ENCODE assay signal across 8 cellular contexts in the genomic region with DNA sequence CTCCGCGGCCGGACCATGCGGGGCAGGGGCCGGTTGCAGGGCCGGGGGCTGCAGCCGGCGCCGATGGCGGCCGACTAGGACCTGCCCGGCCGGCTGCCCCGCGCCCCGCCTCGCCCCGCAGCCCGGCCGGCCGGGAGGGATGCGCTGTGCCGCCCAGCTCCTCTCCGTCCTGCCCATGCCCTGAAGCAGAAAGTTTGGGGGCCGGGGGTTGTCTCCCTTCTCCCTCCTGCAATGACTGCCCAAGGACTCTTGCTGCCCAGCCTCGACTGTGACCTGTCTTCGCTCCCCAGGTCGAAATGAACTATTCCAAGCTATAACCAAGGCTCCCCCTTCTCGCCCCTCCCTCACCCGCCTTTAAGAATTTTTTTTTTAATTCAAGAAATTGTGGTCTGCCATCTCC. TPM values are rescaled to one million over a fixed set of nuclear protein-coding genes. Genes with fewer than 3 reads are reported as not detected.
DNase-seq lines count a peak whose midpoint lies in the region; ATAC-seq, FAIRE-seq and TF ChIP-seq lines count a peak whose summit lies in the region.

No MANE protein-coding gene starts in this region.

- DNase-seq in A549 (ENCODE audit: low read depth in 1 of 2, low spot score in 1 of 2) (peak in 1 of 2 experiments; percentile 41), WTC11 (ENCODE audit: low spot score) (no peak), hepatocyte (ENCODE audit: low spot score) (no peak), foreskin melanocyte (no peak), HuH-7 (ENCODE audit: low spot score) (no peak), kidney tubule cell (ENCODE audit: low spot score) (no peak)

- H3K4me1 ChIP-seq in A549: peaks cover 12% of the 10 kb centered on the region; the same call in 2 of the 3 replicates
- peaks cover 5% of the 10 kb centered on the region for H3K4me1 ChIP-seq in hepatocyte (ENCODE audit: insufficient read depth)

- peaks cover 34% of the 10 kb centered on the region for H3K4me1 Mint-ChIP-seq in WTC11
- peaks cover 46% of the 10 kb centered on the region for H3K4me1 Mint-ChIP-seq in stimulated activated memory B cell treated with anti-CD40 and anti-IgM and Interleukin-4, amounts not matched to agents 10 μg/mL and 1 μg/mL and 100 μg/mL, for 72 hours

- H3K9me3 Mint-ChIP-seq in WTC11: no peaks in the 10 kb centered on the region
- no peaks in the 10 kb centered on the region for H3K9me3 Mint-ChIP-seq in stimulated activated memory B cell treated with anti-CD40 and anti-IgM and Interleukin-4, amounts not matched to agents 10 μg/mL and 1 μg/mL and 100 μg/mL, for 72 hours

- H3K27ac ChIP-seq in A549 (peak overlapping the region; percentile 64 to 88), hepatocyte (no peak overlapping the region)

- H3K4me3 Mint-ChIP-seq in WTC11: peak overlapping the region; percentile 82
- peak overlapping the region; percentile 83 for H3K4me3 Mint-ChIP-seq in stimulated activated memory B cell treated with anti-CD40 and anti-IgM and Interleukin-4, amounts not matched to agents 10 μg/mL and 1 μg/mL and 100 μg/mL, for 72 hours

- H3K27me3 Mint-ChIP-seq in WTC11 (ENCODE audit: low read depth): peaks cover 15% of the 10 kb centered on the region
- H3K27me3 Mint-ChIP-seq in stimulated activated memory B cell treated with anti-CD40 and anti-IgM and Interleukin-4, amounts not matched to agents 10 μg/mL and 1 μg/mL and 100 μg/mL, for 72 hours: no peaks in the 10 kb centered on the region

- H3K4me3 ChIP-seq in A549 (peak overlapping the region; percentile 69), hepatocyte (peak overlapping the region; percentile 57)

- no peaks in the 10 kb centered on the region for H4K20me1 ChIP-seq in hepatocyte (ENCODE audit: insufficient read depth, poor library complexity, severe bottlenecking)

- no peaks in the 10 kb centered on the region for H3K36me3 Mint-ChIP-seq in WTC11
- no peaks in the 10 kb centered on the region for H3K36me3 Mint-ChIP-seq in stimulated activated memory B cell treated with anti-CD40 and anti-IgM and Interleukin-4, amounts not matched to agents 10 μg/mL and 1 μg/mL and 100 μg/mL, for 72 hours

- CTCF ChIA-PET in A549 (lab: Yijun Ruan, JAX) (interaction anchor here (0.6 to 53.3 kb wide), 19 partner anchors 8 to 295 kb away, joined by 3 to 1139 read pairs (median 6); a partner anchor contains a TSS), WTC11 (lab: Charles Lee) (interaction anchor here (0.7 to 5.1 kb wide), 27 partner anchors 9 to 481 kb away, joined by 3 to 166 read pairs (median 5); a partner anchor contains a TSS)

- under 1% methylated on average over 12 of the region's 30 CpGs for WGBS in A549 (ENCODE audit: missing lambda C conversion rate)
- WGBS in hepatocyte (ENCODE audit: low lambda C conversion rate, missing lambda C conversion rate): 4% methylated on average over 4 of the region's 30 CpGs

- H3K27me3 ChIP-seq in hepatocyte: peaks cover 13% of the 10 kb centered on the region

- TF ChIP-seq EP300 in A549 (IDR thresholded peaks at IDR 0.05): no peak

- TF ChIP-seq POLR2A in A549 (IDR thresholded peaks at IDR 0.05; ENCODE audit: low read length): no peak

- POLR2A ChIA-PET in A549 (lab: Yijun Ruan, JAX): interaction anchor here (0.7 to 1.3 kb wide), 5 partner anchors 17 to 106 kb away, joined by 3 to 9 read pairs (median 4); a partner anchor contains a TSS
- POLR2A ChIA-PET in WTC11 (lab: Charles Lee): interaction anchor here (0.5 to 2.8 kb wide), 12 partner anchors 14 to 257 kb away, joined by 3 to 16 read pairs (median 4); a partner anchor contains a TSS

- TF ChIP-seq CTCF in A549 (IDR thresholded peaks at IDR 0.05): no peak
- no peak for TF ChIP-seq CTCF in WTC11 (IDR thresholded peaks at IDR 0.05)
- no peak for TF ChIP-seq CTCF in hepatocyte (IDR thresholded peaks at IDR 0.05; ENCODE audit: poor library complexity)

- no peak for TF ChIP-seq RAD21 in A549 (conservative IDR thresholded peaks at IDR 0.05 in 1 of 2, IDR thresholded peaks at IDR 0.05 in 1 of 2)

- no peaks in the 10 kb centered on the region for H3K9me2 ChIP-seq in hepatocyte (replicated peaks; ENCODE audit: insufficient read depth)

- peak; percentile 52 to 66 for ATAC-seq in A549
- peak; percentile 19 for ATAC-seq in GM21529 (IDR thresholded peaks at IDR 0.05; ENCODE audit: unreplicated experiment)
- peak; percentile 13 for ATAC-seq in WTC11
- peak; percentile 47 for ATAC-seq in stimulated activated memory B cell treated with anti-CD40 and anti-IgM and Interleukin-4, amounts not matched to agents 10 μg/mL and 1 μg/mL and 100 μg/mL, for 72 hours

- H3K36me3 ChIP-seq in hepatocyte (replicated peaks; ENCODE audit: insufficient read depth, low read depth): no peaks in the 10 kb centered on the region

- H3K79me2 ChIP-seq in hepatocyte: no peaks in the 10 kb centered on the region

- H3K9me3 ChIP-seq in A549 (no peaks in the 10 kb centered on the region), hepatocyte (ENCODE audit: low read depth) (no peaks in the 10 kb centered on the region)

- peak overlapping the region; percentile 95 for H3K4me2 ChIP-seq in A549
- peak overlapping the region; percentile 91 for H3K4me2 ChIP-seq in hepatocyte

- H2AFZ ChIP-seq in hepatocyte: peak overlapping the region; percentile 59

- FAIRE-seq in A549 (lab: Jason Lieb, UNC): no peak

- no peak overlapping the region for H3K27ac Mint-ChIP-seq in WTC11
- H3K27ac Mint-ChIP-seq in stimulated activated memory B cell treated with anti-CD40 and anti-IgM and Interleukin-4, amounts not matched to agents 10 μg/mL and 1 μg/mL and 100 μg/mL, for 72 hours: peak overlapping the region; percentile 44

TF ChIP-seq in A549, 52 proteins besides CTCF, POLR2A, EP300 and RAD21:
- TF ChIP-seq ZNF302 (CRISPR knock-in tag; IDR thresholded peaks at IDR 0.05) (no peak), CBX2 (IDR thresholded peaks at IDR 0.05; ENCODE audit: borderline replicate concordance, low read depth) (no peak), CBX8 (IDR thresholded peaks at IDR 0.05) (no peak), SMC3 (IDR thresholded peaks at IDR 0.05) (0 out of 3 replicates have a peak, but pooled peaks have one; percentile 2), HEYL (CRISPR knock-in tag; IDR thresholded peaks at IDR 0.05) (no peak)
- TF ChIP-seq, protein P1, sequence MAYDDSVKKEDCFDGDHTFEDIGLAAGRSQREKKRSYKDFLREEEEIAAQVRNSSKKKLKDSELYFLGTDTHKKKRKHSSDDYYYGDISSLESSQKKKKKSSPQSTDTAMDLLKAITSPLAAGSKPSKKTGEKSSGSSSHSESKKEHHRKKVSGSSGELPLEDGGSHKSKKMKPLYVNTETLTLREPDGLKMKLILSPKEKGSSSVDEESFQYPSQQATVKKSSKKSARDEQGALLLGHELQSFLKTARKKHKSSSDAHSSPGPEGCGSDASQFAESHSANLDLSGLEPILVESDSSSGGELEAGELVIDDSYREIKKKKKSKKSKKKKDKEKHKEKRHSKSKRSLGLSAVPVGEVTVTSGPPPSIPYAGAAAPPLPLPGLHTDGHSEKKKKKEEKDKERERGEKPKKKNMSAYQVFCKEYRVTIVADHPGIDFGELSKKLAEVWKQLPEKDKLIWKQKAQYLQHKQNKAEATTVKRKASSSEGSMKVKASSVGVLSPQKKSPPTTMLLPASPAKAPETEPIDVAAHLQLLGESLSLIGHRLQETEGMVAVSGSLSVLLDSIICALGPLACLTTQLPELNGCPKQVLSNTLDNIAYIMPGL (CRISPR knock-in tag; IDR thresholded peaks at IDR 0.05; ENCODE audit: borderline replicate concordance): no peak

TF ChIP-seq in WTC11, 78 proteins besides CTCF, POLR2A, EP300 and RAD21 (continues in another document):
- TF ChIP-seq, protein P2, sequence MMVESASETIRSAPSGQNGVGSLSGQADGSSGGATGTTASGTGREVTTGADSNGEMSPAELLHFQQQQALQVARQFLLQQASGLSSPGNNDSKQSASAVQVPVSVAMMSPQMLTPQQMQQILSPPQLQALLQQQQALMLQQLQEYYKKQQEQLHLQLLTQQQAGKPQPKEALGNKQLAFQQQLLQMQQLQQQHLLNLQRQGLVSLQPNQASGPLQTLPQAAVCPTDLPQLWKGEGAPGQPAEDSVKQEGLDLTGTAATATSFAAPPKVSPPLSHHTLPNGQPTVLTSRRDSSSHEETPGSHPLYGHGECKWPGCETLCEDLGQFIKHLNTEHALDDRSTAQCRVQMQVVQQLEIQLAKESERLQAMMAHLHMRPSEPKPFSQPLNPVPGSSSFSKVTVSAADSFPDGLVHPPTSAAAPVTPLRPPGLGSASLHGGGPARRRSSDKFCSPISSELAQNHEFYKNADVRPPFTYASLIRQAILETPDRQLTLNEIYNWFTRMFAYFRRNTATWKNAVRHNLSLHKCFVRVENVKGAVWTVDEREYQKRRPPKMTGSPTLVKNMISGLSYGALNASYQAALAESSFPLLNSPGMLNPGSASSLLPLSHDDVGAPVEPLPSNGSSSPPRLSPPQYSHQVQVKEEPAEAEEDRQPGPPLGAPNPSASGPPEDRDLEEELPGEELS (CRISPR knock-in tag; IDR thresholded peaks at IDR 0.05): no peak
- TF ChIP-seq SMAD4 (CRISPR knock-in tag; IDR thresholded peaks at IDR 0.05) (no peak), ZNF423 (CRISPR knock-in tag; IDR thresholded peaks at IDR 0.05) (no peak), ZNF317 (CRISPR knock-in tag; IDR thresholded peaks at IDR 0.05; ENCODE audit: borderline replicate concordance, low read depth) (no peak), ESRRA (CRISPR knock-in tag; IDR thresholded peaks at IDR 0.05; ENCODE audit: borderline replicate concordance) (no peak), ZNF416 (CRISPR knock-in tag; IDR thresholded peaks at IDR 0.05) (no peak)

RNA-seq across cellular contexts. Expression of a gene that starts 0.3 kb away (rescaled TPM):
- polyA plus RNA-seq in A549 (2011; rRNA removed) (1.6 and 1.7 TPM in 2 replicates), A549 (2017; fragmentation: RNase III; extraction: RNeasy Plus Mini Kit Qiagen cat#74134 plus additional on column Dnase treatment) (2.9 to 3.7 TPM (median 3.2 TPM) in 3 replicates), hepatocyte (1.7 and 2.9 TPM in 2 replicates)
- 3.3 and 3.8 TPM in 2 replicates for polyA plus RNA-seq in A549 (2012; cell fraction: cytosol; rRNA removed)
- 4.6 and 5.4 TPM in 2 replicates for polyA plus RNA-seq in A549 (2012; cell fraction: nucleus; rRNA removed)
- 2.6 and 3.4 TPM in 2 replicates for polyA minus RNA-seq in A549 (2011; rRNA and poly(A)+ RNA removed)
- total RNA-seq in WTC11 (2021) (9.5 to 11.2 TPM (median 11.2 TPM) in 3 replicates), hepatocyte (2.4 and 2.5 TPM in 2 replicates)

RNA-seq across cellular contexts. Expression of a gene that starts 16.6 kb away (rescaled TPM):
- polyA plus RNA-seq in A549 (2011; rRNA removed): 8.5 and 9.0 TPM in 2 replicates
- 2.5 and 3.1 TPM in 2 replicates for polyA plus RNA-seq in A549 (2012; cell fraction: cytosol; rRNA removed)
- polyA plus RNA-seq in A549 (2012; cell fraction: nucleus; rRNA removed): 1.6 and 2.0 TPM in 2 replicates
- 8.5 to 8.7 TPM (median 8.6 TPM) in 3 replicates for polyA plus RNA-seq in A549 (2017; fragmentation: RNase III; extraction: RNeasy Plus Mini Kit Qiagen cat#74134 plus additional on column Dnase treatment)
- polyA minus RNA-seq in A549 (2011; rRNA and poly(A)+ RNA removed): 10.2 and 10.9 TPM in 2 replicates
- total RNA-seq in WTC11 (2021): 10.3 to 11.6 TPM (median 11.0 TPM) in 3 replicates
- total RNA-seq in hepatocyte: 8.5 and 11.0 TPM in 2 replicates
- 7.7 and 8.4 TPM in 2 replicates for polyA plus RNA-seq in hepatocyte
